Comparison of ENCODE assay signal across 8 cellular contexts in the genomic region with DNA sequence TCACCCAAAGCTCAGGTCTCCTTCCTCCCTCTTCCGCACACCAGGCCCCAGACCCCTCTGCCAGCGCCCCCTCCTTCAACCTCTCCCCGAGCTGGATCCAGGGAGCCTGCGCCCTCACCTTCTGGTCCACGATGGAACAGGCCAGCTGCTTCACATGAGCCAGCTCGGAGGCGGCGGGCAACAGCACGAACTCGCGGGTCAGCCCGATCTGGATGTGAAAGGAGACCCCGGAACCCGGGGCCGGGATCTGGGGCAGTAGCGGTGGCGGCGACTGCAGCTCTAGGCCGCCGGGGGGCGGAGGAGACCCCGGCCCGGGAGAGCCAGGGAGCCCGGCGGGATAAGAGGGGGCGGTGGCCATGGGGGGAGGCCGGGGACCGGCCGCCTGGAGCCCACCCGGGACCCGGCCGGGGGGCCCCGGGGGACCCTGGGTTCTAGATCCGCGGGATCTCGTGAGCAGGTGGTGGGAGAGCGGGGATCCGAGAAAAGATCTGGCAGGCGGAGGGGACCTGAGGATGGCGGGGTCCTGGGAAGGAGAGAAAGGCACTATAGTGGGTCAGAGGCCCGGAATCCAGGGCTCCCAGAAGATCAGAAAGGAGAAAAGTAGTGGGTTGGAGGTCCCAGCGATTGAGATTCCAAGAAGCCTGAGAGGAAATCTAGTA. TPM values are rescaled to one million over a fixed set of nuclear protein-coding genes. Genes with fewer than 3 reads are reported as not detected.
DNase-seq lines count a peak whose midpoint lies in the region; ATAC-seq and TF ChIP-seq lines count a peak whose summit lies in the region.

No MANE protein-coding gene starts in this region.

- H3K9me3 Mint-ChIP-seq in T-helper 1 cell treated with Interleukin-12 subunit alpha and Interleukin-12 subunit beta and Interleukin-4 antibody, amounts not matched to agents 30 μg/mL and 1 μg/mL, for 36 hours: no peaks in the 10 kb centered on the region
- no peaks in the 10 kb centered on the region for H3K9me3 Mint-ChIP-seq in WTC11

- TF ChIP-seq CTCF in WTC11 (IDR thresholded peaks at IDR 0.05) (no peak), foreskin fibroblast (IDR thresholded peaks at IDR 0.05; ENCODE audit: low read depth, low read length) (no peak)

- no peaks in the 10 kb centered on the region for H3K27me3 Mint-ChIP-seq in T-helper 1 cell treated with Interleukin-12 subunit alpha and Interleukin-12 subunit beta and Interleukin-4 antibody, amounts not matched to agents 30 μg/mL and 1 μg/mL, for 36 hours (ENCODE audit: low read depth)
- H3K27me3 Mint-ChIP-seq in WTC11 (ENCODE audit: low read depth): no peaks in the 10 kb centered on the region

- no peak for DNase-seq in T-helper 1 cell
- DNase-seq in WTC11 (ENCODE audit: low spot score): peak; percentile 63
- peak in 1 of 2 donors; percentile 56 for DNase-seq in foreskin fibroblast
- no peak for DNase-seq in NCI-H524 (lab: John Stamatoyannopoulos, UW)
- DNase-seq in effector CD8-positive, alpha-beta T cell (lab: John Stamatoyannopoulos, UW): no peak

- H3K36me3 ChIP-seq in rectal smooth muscle tissue (ENCODE audit: control insufficient read depth, insufficient read depth, low read length): peaks cover 2% of the 10 kb centered on the region

- peak overlapping the region; percentile 94 for H3K27ac Mint-ChIP-seq in T-helper 1 cell treated with Interleukin-12 subunit alpha and Interleukin-12 subunit beta and Interleukin-4 antibody, amounts not matched to agents 30 μg/mL and 1 μg/mL, for 36 hours
- peak overlapping the region; percentile 78 for H3K27ac Mint-ChIP-seq in WTC11

- H3K4me1 ChIP-seq in rectal smooth muscle tissue (ENCODE audit: control insufficient read depth, insufficient read depth, low read length): peaks cover 13% of the 10 kb centered on the region

- H3K9ac ChIP-seq in rectal smooth muscle tissue (ENCODE audit: low read length): peak overlapping the region; percentile 76

- peak overlapping the region; percentile 96 for H3K4me3 Mint-ChIP-seq in T-helper 1 cell treated with Interleukin-12 subunit alpha and Interleukin-12 subunit beta and Interleukin-4 antibody, amounts not matched to agents 30 μg/mL and 1 μg/mL, for 36 hours
- H3K4me3 Mint-ChIP-seq in WTC11: peak overlapping the region; percentile 95

- H3K4me3 ChIP-seq in foreskin fibroblast (ENCODE audit: low read depth in 1 of 2, low read length in 2 of 2): peak overlapping the region; percentile 80 to 82
- H3K4me3 ChIP-seq in rectal smooth muscle tissue (ENCODE audit: low read length): peak overlapping the region; percentile 95

- peaks cover 37% of the 10 kb centered on the region for H3K4me1 Mint-ChIP-seq in T-helper 1 cell treated with Interleukin-12 subunit alpha and Interleukin-12 subunit beta and Interleukin-4 antibody, amounts not matched to agents 30 μg/mL and 1 μg/mL, for 36 hours (ENCODE audit: low read depth)
- peaks cover 20% of the 10 kb centered on the region for H3K4me1 Mint-ChIP-seq in WTC11

- H3K27me3 ChIP-seq in rectal smooth muscle tissue (ENCODE audit: control insufficient read depth, insufficient read depth, low read length): no peaks in the 10 kb centered on the region

- POLR2A ChIA-PET in WTC11 (lab: Charles Lee): interaction anchor here (0.6 to 2.0 kb wide), 4 partner anchors 10 to 919 kb away, joined by 3 to 6 read pairs (median 4); no protein-coding TSS in a partner anchor

- CTCF ChIA-PET in WTC11 (lab: Charles Lee): interaction anchor here (0.6 to 3.9 kb wide), 21 partner anchors 12 to 1698 kb away, joined by 3 to 32 read pairs (median 4); partner anchors contain the start of gene DACT3

- ATAC-seq in WTC11 (no peak), GM21576 (IDR thresholded peaks at IDR 0.05; ENCODE audit: unreplicated experiment) (no peak)

- peaks cover 34% of the 10 kb centered on the region for H3K36me3 Mint-ChIP-seq in T-helper 1 cell treated with Interleukin-12 subunit alpha and Interleukin-12 subunit beta and Interleukin-4 antibody, amounts not matched to agents 30 μg/mL and 1 μg/mL, for 36 hours (ENCODE audit: low read depth)
- H3K36me3 Mint-ChIP-seq in WTC11: peaks cover 4% of the 10 kb centered on the region; the same call in 1 of the 2 replicates

- peak overlapping the region; percentile 76 for H3K27ac ChIP-seq in rectal smooth muscle tissue (ENCODE audit: low read depth, low read length)

TF ChIP-seq in WTC11, 78 proteins besides CTCF, POLR2A, EP300 and RAD21:
- no peak for TF ChIP-seq STAT6 (CRISPR knock-in tag; conservative IDR thresholded peaks at IDR 0.05; ENCODE audit: low read depth)
- TF ChIP-seq AR (CRISPR knock-in tag; IDR thresholded peaks at IDR 0.05): no peak
- peak; percentile 83 for TF ChIP-seq HMGXB4 (CRISPR knock-in tag; IDR thresholded peaks at IDR 0.05)

RNA-seq across cellular contexts. Expression of gene PRKD2, which starts 0.8 kb away (rescaled TPM):
- 78.5 to 100 TPM (median 81.5 TPM) in 3 replicates for total RNA-seq in WTC11 (2021)

RNA-seq across cellular contexts. Expression of gene FKRP, which starts 29.7 kb away (rescaled TPM):
- 23.4 to 26.1 TPM (median 24.1 TPM) in 3 replicates for total RNA-seq in WTC11 (2021)

RNA-seq across cellular contexts. Expression of gene STRN4, which starts 30.1 kb away (rescaled TPM):
- total RNA-seq in WTC11 (2021): 126 to 144 TPM (median 137 TPM) in 3 replicates

RNA-seq across cellular contexts. Expression of gene DACT3, which starts 55.2 kb away (rescaled TPM):
- total RNA-seq in WTC11 (2021): 1.8 to 1.9 TPM (median 1.8 TPM) in 3 replicates
